ENCODE assay signal across 19 cellular contexts in genomic region chr13:35966024-35966423, GRCh38.
DNase-seq lines count a peak whose midpoint lies in the region; ATAC-seq and TF ChIP-seq lines count a peak whose summit lies in the region.
"Had no signal": no experiment of that assay in that cellular context is flagged by ENCODE, and none has a peak within 500 bp of the region (broad histone marks: within the 10 kb centered on the region; RNA-seq: fewer than 3 reads in every experiment).

No MANE protein-coding gene starts in this region.

- H3K4me1 ChIP-seq in heart left ventricle (peaks cover 0 to 14% (median 0%) of the 10 kb centered on the region in 12 donors), gastrocnemius medialis (peaks cover 3 to 6% of the 10 kb centered on the region in 2 donors), vagina (peaks cover 10% of the 10 kb centered on the region)

- in situ Hi-C loops in gastrocnemius medialis (cut with MboI; ENCODE audit: low sequenced_read_pairs in 4 of 4), result loop anchor here in 1 of 4 donors (25.0 kb wide), 1 partner anchor 329 kb away; no protein-coding TSS in a partner anchor

- TF ChIP-seq CTCF in heart left ventricle (IDR thresholded peaks at IDR 0.05) (no peak), gastrocnemius medialis (IDR thresholded peaks at IDR 0.05 in 4 of 5, conservative IDR thresholded peaks at IDR 0.05 in 1 of 5) (no peak), vagina (IDR thresholded peaks at IDR 0.05) (no peak)

- H3K27me3 ChIP-seq in heart left ventricle, result no peaks in the 10 kb centered on the region
- H3K27me3 ChIP-seq in gastrocnemius medialis, result no peaks in the 10 kb centered on the region
- H3K27me3 ChIP-seq in vagina, result no peaks in the 10 kb centered on the region

- TF ChIP-seq POLR2A in heart left ventricle (IDR thresholded peaks at IDR 0.05) (no peak), gastrocnemius medialis (IDR thresholded peaks at IDR 0.05) (no peak), vagina (IDR thresholded peaks at IDR 0.05) (no peak)

- ATAC-seq in Right ventricle myocardium inferior (peak; percentile 53), heart left ventricle (no peak), gastrocnemius medialis (peak; percentile 46 to 51)
- ATAC-seq: K562 had no signal

- DNase-seq in Right ventricle myocardium inferior (ENCODE audit: missing footprints) (no peak), heart left ventricle (no peak), fibroblast of peridontal ligament (ENCODE audit: extremely low read depth) (peak; percentile 36), gastrocnemius medialis (no peak), vagina (ENCODE audit: extremely low spot score in 2 of 2) (no peak), hepatic stellate cell (ENCODE audit: low spot score) (no peak), hippocampal formation (lab: John Stamatoyannopoulos, UW) (no peak), posterior vena cava (ENCODE audit: low spot score) (no peak)
- DNase-seq: C1 segment of cervical spinal cord; DMS79 treated with DMSO at 0.1 percent for 48 hours; MV-4-11; NCI-H1417 treated with DMSO at 0.1 percent for 48 hours; NCI-H2029; NCI-H2171; NCI-H446; NCI-H69; NK-92 treated with Interleukin-12 subunit alpha and Interleukin-12 subunit beta, amount 100 ng/mL, for 24 hours; RPMI8226 had no signal

- intact Hi-C loops in Right ventricle myocardium inferior (cut with DNase I) (no loop called here), heart left ventricle (cut with DNase I) (no loop called here), gastrocnemius medialis (cut with DNase I; ENCODE audit: low total_unique reads) (no loop called here), vagina (cut with DNase I) (no loop called here), posterior vena cava (cut with DNase I) (no loop called here)

- H3K27ac ChIP-seq in heart left ventricle, result peak overlapping the region in 1 of 12 donors; percentile 40
- H3K27ac ChIP-seq in gastrocnemius medialis, result peak overlapping the region; percentile 48 to 59 (median 54)
- H3K27ac ChIP-seq in vagina, result peak overlapping the region; percentile 36

- 74 to 94% (median 79%) methylated on average over 1 of the region's 1 CpG for WGBS in heart left ventricle, 4 donors

- no peaks in the 10 kb centered on the region for H3K36me3 ChIP-seq in heart left ventricle
- no peaks in the 10 kb centered on the region for H3K36me3 ChIP-seq in gastrocnemius medialis
- no peaks in the 10 kb centered on the region for H3K36me3 ChIP-seq in vagina

- H3K9me3 ChIP-seq in heart left ventricle (peaks cover 0 to 11% (median 2%) of the 10 kb centered on the region in 12 donors), gastrocnemius medialis (no peaks in the 10 kb centered on the region), vagina (no peaks in the 10 kb centered on the region)

- H3K4me3 ChIP-seq in heart left ventricle, result no peak overlapping the region
- H3K4me3 ChIP-seq in gastrocnemius medialis, result no peak overlapping the region
- H3K4me3 ChIP-seq in vagina, result no peak overlapping the region
- H3K4me3 ChIP-seq: K562 had no signal

Comparison
In these comparisons a context has a peak if more than half of its experiments do, and no peak if none do; other contexts are left out.
1. ATAC-seq: peak in Right ventricle myocardium inferior (single experiment) and gastrocnemius medialis (2 of 2); none in heart left ventricle (0 of 4).